ENCODE assay signal across 12 cellular contexts in genomic region chr5:80516826-80517225, GRCh38. TPM values are rescaled to one million over a fixed set of nuclear protein-coding genes. Genes with fewer than 3 reads are reported as not detected.
DNase-seq lines count a peak whose midpoint lies in the region; ATAC-seq and TF ChIP-seq lines count a peak whose summit lies in the region.
"Had no signal": no experiment of that assay in that cellular context is flagged by ENCODE, and none has a peak within 500 bp of the region (broad histone marks: within the 10 kb centered on the region; RNA-seq: fewer than 3 reads in every experiment).

No MANE protein-coding gene starts in this region.

- H3K4me2 ChIP-seq in hepatocyte, result no peak overlapping the region

- H3K36me3 ChIP-seq in SJCRH30, result peaks cover 3% of the 10 kb centered on the region; the same call in 1 of the 2 replicates
- H3K36me3 ChIP-seq in hepatocyte (replicated peaks; ENCODE audit: insufficient read depth, low read depth), result no peaks in the 10 kb centered on the region

- WGBS in hepatocyte (ENCODE audit: low lambda C conversion rate, missing lambda C conversion rate), result 80% methylated on average over 4 of the region's 4 CpGs

- TF ChIP-seq CTCF in hepatocyte (IDR thresholded peaks at IDR 0.05; ENCODE audit: poor library complexity), result no peak

- H3K4me3 ChIP-seq in SJCRH30, result no peak overlapping the region
- no peak overlapping the region for H3K4me3 ChIP-seq in hepatocyte

- H3K79me2 ChIP-seq in hepatocyte, result no peaks in the 10 kb centered on the region

- H3K9me3 ChIP-seq in SJCRH30 (replicated peaks) (no peaks in the 10 kb centered on the region), hepatocyte (ENCODE audit: low read depth) (no peaks in the 10 kb centered on the region)

- H3K27ac ChIP-seq in SJCRH30 (peak overlapping the region; percentile 79), hepatocyte (no peak overlapping the region)

- ATAC-seq in GM18861 (IDR thresholded peaks at IDR 0.05; ENCODE audit: unreplicated experiment) (peak; percentile 49), GM21381 (IDR thresholded peaks at IDR 0.05; ENCODE audit: unreplicated experiment) (no peak), GM21515 (IDR thresholded peaks at IDR 0.05; ENCODE audit: unreplicated experiment) (no peak), HG03039 (IDR thresholded peaks at IDR 0.05; ENCODE audit: unreplicated experiment) (no peak)

- H3K27me3 ChIP-seq in SJCRH30 (no peaks in the 10 kb centered on the region), hepatocyte (no peaks in the 10 kb centered on the region)

- in situ Hi-C loops in KBM-7 (cut with MboI; ENCODE audit: low pct_unique_long_range_greater_than_20kb, low sequenced_read_pairs), result no loop called here

- peak; percentile 4 for DNase-seq in AG08395 (ENCODE audit: low spot score)
- peak; percentile 90 to 96 for DNase-seq in SJCRH30
- DNase-seq in hepatocyte (ENCODE audit: low spot score), result peak; percentile 7
- no peak for DNase-seq in KBM-7
- DNase-seq: GF-D8, NCI-H187 had no signal

- H3K9me2 ChIP-seq in hepatocyte (replicated peaks; ENCODE audit: insufficient read depth), result no peaks in the 10 kb centered on the region

- no peak overlapping the region for H2AFZ ChIP-seq in hepatocyte

- H3K4me1 ChIP-seq in SJCRH30 (peaks cover 26% of the 10 kb centered on the region), hepatocyte (ENCODE audit: insufficient read depth) (no peaks in the 10 kb centered on the region)

- H4K20me1 ChIP-seq in hepatocyte (ENCODE audit: insufficient read depth, poor library complexity, severe bottlenecking), result no peaks in the 10 kb centered on the region

RNA-seq across cellular contexts. Expression of gene FAM151B, which starts 28.9 kb away (rescaled TPM):
- 9.1 and 9.2 TPM in 2 replicates for total RNA-seq in SJCRH30 (2014; rRNA removed; shearing (Covaris generic))
- 2.7 and 5.3 TPM in 2 replicates for total RNA-seq in hepatocyte
- polyA plus RNA-seq in hepatocyte, result 0.94 and 1.9 TPM in 2 replicates

RNA-seq across cellular contexts. Expression of gene ANKRD34B, which starts 53.3 kb away (rescaled TPM):
- 2.9 and 3.0 TPM in 2 replicates for total RNA-seq in SJCRH30 (2014; rRNA removed; shearing (Covaris generic))
- not detected in 2 replicates for total RNA-seq in hepatocyte
- polyA plus RNA-seq in hepatocyte, result not detected in 2 replicates
- total RNA-seq: chondrocyte; T-helper 2 cell treated with Interferon-gamma antibody and Interleukin-4, amounts not matched to agents 100 ng/mL and 5 ng/mL, for 36 hours had no signal
